Comparison of ENCODE assay signal across 1 cellular context in genomic region chr18:13175266-13175665, GRCh38.
TF ChIP-seq lines count a peak whose summit lies in the region.

No MANE protein-coding gene starts in this region.

TF ChIP-seq in HepG2, 621 proteins besides CTCF, POLR2A, EP300 and RAD21 (continued from another document and continues in another):
- no peak for TF ChIP-seq HBP1 (CRISPR knock-in tag; IDR thresholded peaks at IDR 0.05; ENCODE audit: low read depth)
- TF ChIP-seq MTF1 (CRISPR knock-in tag; IDR thresholded peaks at IDR 0.05), result no peak
- no peak for TF ChIP-seq ZSCAN9 (CRISPR knock-in tag; IDR thresholded peaks at IDR 0.05; ENCODE audit: borderline replicate concordance)
- no peak for TF ChIP-seq PCBP2 (optimal IDR thresholded peaks at IDR 0.05; ENCODE audit: low read depth, low read length, poor library complexity, severe bottlenecking)
- TF ChIP-seq ZNF18 (CRISPR knock-in tag; IDR thresholded peaks at IDR 0.05; ENCODE audit: insufficient replicate concordance), result no peak
- TF ChIP-seq KLF11 (CRISPR knock-in tag; IDR thresholded peaks at IDR 0.05), result no peak
- no peak for TF ChIP-seq STAT5B (CRISPR knock-in tag; IDR thresholded peaks at IDR 0.05)
- no peak for TF ChIP-seq HDAC1 (CRISPR knock-in tag; IDR thresholded peaks at IDR 0.05)
- no peak for TF ChIP-seq ZNF318 (CRISPR knock-in tag; IDR thresholded peaks at IDR 0.05)
- TF ChIP-seq CC2D1A (CRISPR knock-in tag; IDR thresholded peaks at IDR 0.05), result no peak
- no peak for TF ChIP-seq MEIS2 (CRISPR knock-in tag; IDR thresholded peaks at IDR 0.05)
- TF ChIP-seq GLMP (CRISPR knock-in tag; IDR thresholded peaks at IDR 0.05; ENCODE audit: borderline replicate concordance), result no peak
- TF ChIP-seq ZNF24 (IDR thresholded peaks at IDR 0.05), result no peak
- no peak for TF ChIP-seq ZNF33B (CRISPR knock-in tag; IDR thresholded peaks at IDR 0.05)
- TF ChIP-seq HINFP (CRISPR knock-in tag; IDR thresholded peaks at IDR 0.05; ENCODE audit: low read depth), result no peak
- no peak for TF ChIP-seq XBP1 (CRISPR knock-in tag; IDR thresholded peaks at IDR 0.05)
- TF ChIP-seq ZNF460 (CRISPR knock-in tag; IDR thresholded peaks at IDR 0.05; ENCODE audit: borderline replicate concordance), result no peak
- peak; percentile 60 for TF ChIP-seq RARA (CRISPR knock-in tag; IDR thresholded peaks at IDR 0.05)
- no peak for TF ChIP-seq GABPA (IDR thresholded peaks at IDR 0.05; ENCODE audit: low read depth, low read length)
- TF ChIP-seq GABPA (CRISPR knock-in tag; IDR thresholded peaks at IDR 0.05; ENCODE audit: low read depth), result no peak
- TF ChIP-seq ZNF792 (CRISPR knock-in tag; IDR thresholded peaks at IDR 0.05), result no peak
- no peak for TF ChIP-seq ZNF607 (CRISPR knock-in tag; IDR thresholded peaks at IDR 0.05; ENCODE audit: borderline replicate concordance)
- TF ChIP-seq ZNF337 (CRISPR knock-in tag; IDR thresholded peaks at IDR 0.05; ENCODE audit: borderline replicate concordance, low read depth), result no peak
- TF ChIP-seq FOXA3 (CRISPR knock-in tag; IDR thresholded peaks at IDR 0.05), result no peak
- TF ChIP-seq ZNF687 (CRISPR knock-in tag; IDR thresholded peaks at IDR 0.05), result peak; percentile 77
- no peak for TF ChIP-seq ZKSCAN8 (CRISPR knock-in tag; IDR thresholded peaks at IDR 0.05; ENCODE audit: borderline replicate concordance)
- TF ChIP-seq PITX1 (CRISPR knock-in tag; IDR thresholded peaks at IDR 0.05), result no peak
- no peak for TF ChIP-seq ZNF782 (CRISPR knock-in tag; IDR thresholded peaks at IDR 0.05; ENCODE audit: borderline replicate concordance)
- no peak for TF ChIP-seq ZNF770 (CRISPR knock-in tag; IDR thresholded peaks at IDR 0.05)
- no peak for TF ChIP-seq TAF1 (CRISPR knock-in tag; IDR thresholded peaks at IDR 0.05)
- TF ChIP-seq ZNF331 (CRISPR knock-in tag; IDR thresholded peaks at IDR 0.05), result 0 out of 2 replicates have a peak, but pooled peaks have one; percentile 23
- no peak for TF ChIP-seq PATZ1 (CRISPR knock-in tag; IDR thresholded peaks at IDR 0.05)
- TF ChIP-seq ZMAT5 (CRISPR knock-in tag; IDR thresholded peaks at IDR 0.05; ENCODE audit: borderline replicate concordance, low read depth), result no peak
- TF ChIP-seq PLSCR1 (CRISPR knock-in tag; IDR thresholded peaks at IDR 0.05; ENCODE audit: borderline replicate concordance), result no peak
- TF ChIP-seq DMAP1 (CRISPR knock-in tag; IDR thresholded peaks at IDR 0.05), result no peak
